Comparison of ENCODE assay signal across 8 cellular contexts in the genomic region with DNA sequence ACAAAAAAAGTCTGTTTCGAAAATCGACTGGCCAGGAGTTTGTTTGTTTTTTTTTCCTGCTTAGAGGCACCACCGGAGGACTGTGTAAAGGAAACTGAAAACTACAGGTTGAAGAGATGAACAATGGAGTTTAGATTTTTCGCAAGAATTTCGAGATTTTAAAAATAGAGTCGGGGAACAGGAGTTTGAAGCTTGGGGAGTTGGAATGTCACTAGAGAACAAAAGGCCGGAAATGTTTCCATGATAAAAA. TPM values are rescaled to one million over a fixed set of nuclear protein-coding genes. Genes with fewer than 3 reads are reported as not detected.
DNase-seq lines count a peak whose midpoint lies in the region; ATAC-seq, FAIRE-seq and TF ChIP-seq lines count a peak whose summit lies in the region.

No MANE protein-coding gene starts in this region.

- no peak overlapping the region for H2BK20ac ChIP-seq in H1 (ENCODE audit: low read length)

- CTCF ChIA-PET in H1 (lab: Charles Lee; ENCODE audit: partially characterized antibody) = interaction anchor here (0.6 to 1.6 kb wide), 10 partner anchors 10 to 614 kb away, joined by 3 to 9 read pairs (median 4); no protein-coding TSS in a partner anchor

- no peak overlapping the region for H3K18ac ChIP-seq in H1 (ENCODE audit: extremely low read depth, low read length)

- FAIRE-seq in H1 (lab: Jason Lieb, UNC) = no peak

- no peak for TF ChIP-seq EP300 in H1 (IDR thresholded peaks at IDR 0.05; ENCODE audit: borderline replicate concordance in 1 of 2, low read depth in 2 of 2, low read length in 2 of 2)

- H3K9me3 ChIP-seq in OCI-LY3 (ENCODE audit: insufficient read depth, low read length) (no peaks in the 10 kb centered on the region), H1 (ENCODE audit: insufficient read depth in 2 of 2, low read depth in 1 of 2, low read length in 1 of 2) (no peaks in the 10 kb centered on the region), osteoblast (ENCODE audit: low read depth, low read length) (no peaks in the 10 kb centered on the region)

- H4K20me1 ChIP-seq in OCI-LY3 (ENCODE audit: insufficient read depth, low read length) (peaks cover 50% of the 10 kb centered on the region), H1 (replicated peaks in 1 of 2; ENCODE audit: control insufficient read depth in 1 of 2, insufficient read depth in 2 of 2, low read length in 2 of 2) (peaks cover 2 to 20% of the 10 kb centered on the region in 2 experiments), osteoblast (ENCODE audit: insufficient read depth, low read length) (peaks cover 18% of the 10 kb centered on the region)

- peaks cover 71% of the 10 kb centered on the region for H3K79me2 ChIP-seq in OCI-LY3 (ENCODE audit: low read length)
- H3K79me2 ChIP-seq in H1 (ENCODE audit: control insufficient read depth in 1 of 2, insufficient read depth in 2 of 2, low read length in 2 of 2) = peaks cover 11 to 64% of the 10 kb centered on the region in 2 experiments; a peak in 3 of 4 replicates
- H3K79me2 ChIP-seq in osteoblast (ENCODE audit: insufficient read depth, low read length) = peaks cover 63% of the 10 kb centered on the region

- H2BK12ac ChIP-seq in H1 (ENCODE audit: low read depth, low read length) = no peak overlapping the region; the same call in 1 of the 2 replicates

- intact Hi-C loops in posterior cingulate gyrus (cut with DNase I) = loop anchor here (2.0 to 10.0 kb wide), 4 partner anchors 688 to 1828 kb away; partner anchors contain the start of genes PACRG and PRKN

- H3K23me2 ChIP-seq in H1 (ENCODE audit: low read depth, low read length) = peaks cover 8% of the 10 kb centered on the region; the same call in 1 of the 2 replicates

- TF ChIP-seq RAD21 in H1 (IDR thresholded peaks at IDR 0.05 in 1 of 2, conservative IDR thresholded peaks at IDR 0.05 in 1 of 2; ENCODE audit: low read depth in 2 of 2, low read length in 2 of 2) = no peak

- TF ChIP-seq POLR2A in H1 (IDR thresholded peaks at IDR 0.05; ENCODE audit: control extremely low read depth in 1 of 2, low read depth in 2 of 2, low read length in 2 of 2) = no peak

- WGBS in H1 (ENCODE audit: extremely low coverage in 1 of 2, insufficient coverage in 1 of 2, insufficient read length in 1 of 2, insufficient replicate concordance in 2 of 2, low coverage in 1 of 2, low lambda C conversion rate in 2 of 2, missing lambda C conversion rate in 1 of 2), 2 experiments = 2% methylated on average over 7 of the region's 7 CpGs; no CpG with 5 or more reads in 1 of the 2 experiments

- H3K4me3 ChIP-seq in OCI-LY3 (ENCODE audit: low read length) (peak overlapping the region; percentile 93), H1 (ENCODE audit: extremely low read depth in 1 of 4, insufficient read depth in 2 of 4, low read depth in 3 of 4, low read length in 4 of 4) (peak overlapping the region; percentile 76 to 99 (median 80)), osteoblast (ENCODE audit: insufficient read depth, low read length) (peak overlapping the region; percentile 98)

- no peak overlapping the region for H3K56ac ChIP-seq in H1 (replicated peaks; ENCODE audit: insufficient read length, low read depth, low read length)

- H3K36me3 ChIP-seq in OCI-LY3 (replicated peaks; ENCODE audit: low read depth, low read length) (no peaks in the 10 kb centered on the region), H1 (ENCODE audit: control insufficient read depth in 2 of 4, insufficient read depth in 4 of 4, low read length in 3 of 4) (no peaks in the 10 kb centered on the region), osteoblast (ENCODE audit: insufficient read depth, low read length) (no peaks in the 10 kb centered on the region)

- no peak overlapping the region for H3K14ac ChIP-seq in H1 (ENCODE audit: insufficient read length)

- peak overlapping the region; percentile 81 for H3K4me2 ChIP-seq in OCI-LY3 (ENCODE audit: low read length)
- peak overlapping the region; percentile 63 to 80 for H3K4me2 ChIP-seq in H1 (ENCODE audit: insufficient read depth in 1 of 2, low read depth in 2 of 2, low read length in 2 of 2)
- H3K4me2 ChIP-seq in osteoblast (ENCODE audit: insufficient read depth, low read length) = peak overlapping the region; percentile 94

- no peak for TF ChIP-seq CTCF in OCI-LY3 (IDR thresholded peaks at IDR 0.05; ENCODE audit: low read depth, low read length)
- no peak for TF ChIP-seq CTCF in H1 (IDR thresholded peaks at IDR 0.05; ENCODE audit: control extremely low read depth in 1 of 3, insufficient read depth in 1 of 3, low read depth in 1 of 3, low read length in 3 of 3)
- TF ChIP-seq CTCF in osteoblast (IDR thresholded peaks at IDR 0.05; ENCODE audit: extremely low read depth, low read depth, low read length) = no peak

- H4K8ac ChIP-seq in H1 (ENCODE audit: extremely low read depth, insufficient read depth, low read length) = no peak overlapping the region

- H3K27ac ChIP-seq in OCI-LY3 (ENCODE audit: low read length) = peak overlapping the region; percentile 86
- H3K27ac ChIP-seq in H1 (ENCODE audit: low read depth, low read length) = no peak overlapping the region
- H3K27ac ChIP-seq in osteoblast (ENCODE audit: low read depth, low read length) = peak overlapping the region; percentile 91

- POLR2A ChIA-PET in H1 (lab: Charles Lee; ENCODE audit: partially characterized antibody) = interaction anchor here (0.6 to 2.1 kb wide), 4 partner anchors 11 to 325 kb away, joined by 3 to 7 read pairs (median 3); no protein-coding TSS in a partner anchor

- H2BK15ac ChIP-seq in H1 (ENCODE audit: low read length) = no peak overlapping the region

- H3K79me1 ChIP-seq in H1 (ENCODE audit: low read depth, low read length) = no peaks in the 10 kb centered on the region

- DNase-seq in Caki2 (ENCODE audit: low read depth) (peak; percentile 22), H1 (ENCODE audit: low read depth in 1 of 2, low spot score in 2 of 2) (no peak), osteoblast (ENCODE audit: insufficient read length, low spot score, missing footprints) (no peak), posterior cingulate gyrus (no peak), NCI-H226 (no peak)

- in situ Hi-C loops in Caki2 (cut with HindIII; ENCODE audit: low pct_unique_long_range_greater_than_20kb, low sequenced_read_pairs) = no loop called here

- no peak overlapping the region for H4K91ac ChIP-seq in H1 (replicated peaks; ENCODE audit: insufficient read length, low read length)

- H2AK5ac ChIP-seq in H1 (ENCODE audit: low read depth, low read length) = no peak overlapping the region

- no peak overlapping the region for H2BK120ac ChIP-seq in H1 (replicated peaks; ENCODE audit: low read depth, low read length)

- H3K27me3 ChIP-seq in OCI-LY3 (ENCODE audit: low read depth, low read length) (no peaks in the 10 kb centered on the region), H1 (replicated peaks in 1 of 4; ENCODE audit: control insufficient read depth in 3 of 4, extremely low read depth in 1 of 4, insufficient read depth in 3 of 4, low read length in 3 of 4) (no peaks in the 10 kb centered on the region; a peak in 1 of 7 replicates), osteoblast (ENCODE audit: insufficient read depth, low read length) (no peaks in the 10 kb centered on the region)

- H3K9ac ChIP-seq in OCI-LY3 (ENCODE audit: low read length) (peak overlapping the region; percentile 92), H1 (replicated peaks in 1 of 4; ENCODE audit: extremely low read depth in 1 of 4, low read depth in 3 of 4, low read length in 3 of 4) (peak overlapping the region in 1 of 4 experiments; percentile 79; a peak in 2 of 7 replicates)

- no peak overlapping the region for H2BK5ac ChIP-seq in H1 (ENCODE audit: low read depth, low read length)

- H3K23ac ChIP-seq in H1 (ENCODE audit: insufficient read length) = no peak overlapping the region

- ATAC-seq in GM18873 (IDR thresholded peaks at IDR 0.05; ENCODE audit: low FRiP score, unreplicated experiment) = no peak
- ATAC-seq in GM18907 (IDR thresholded peaks at IDR 0.05; ENCODE audit: unreplicated experiment) = no peak

- H3K4me1 ChIP-seq in OCI-LY3 (ENCODE audit: low read length) = peaks cover 44% of the 10 kb centered on the region
- H3K4me1 ChIP-seq in H1 (replicated peaks in 1 of 4; ENCODE audit: control insufficient read depth in 3 of 4, insufficient read depth in 4 of 4, low read length in 3 of 4) = peaks cover 0 to 17% (median 6%) of the 10 kb centered on the region in 4 experiments; a peak in 5 of 7 replicates
- H3K4me1 ChIP-seq in osteoblast (ENCODE audit: insufficient read depth, low read length) = peaks cover 34% of the 10 kb centered on the region

- H3K4ac ChIP-seq in H1 (replicated peaks; ENCODE audit: insufficient read length, low read depth, low read length) = no peak overlapping the region

- no peak overlapping the region for H4K5ac ChIP-seq in H1 (ENCODE audit: insufficient read length, low read depth, low read length)

- H2AFZ ChIP-seq in OCI-LY3 (ENCODE audit: low read depth, low read length) (no peak overlapping the region), H1 (ENCODE audit: low read length) (no peak overlapping the region), osteoblast (ENCODE audit: low read length) (peak overlapping the region; percentile 81)

TF ChIP-seq in H1, 55 proteins besides CTCF, POLR2A, EP300 and RAD21 (continues in another document):
- TF ChIP-seq SIRT6 (IDR thresholded peaks at IDR 0.05; ENCODE audit: low read length) (no peak), TEAD4 (IDR thresholded peaks at IDR 0.05; ENCODE audit: low read depth, low read length) (no peak), CEBPB (IDR thresholded peaks at IDR 0.05; ENCODE audit: low read depth, low read length) (no peak), SP2 (IDR thresholded peaks at IDR 0.05; ENCODE audit: low read length) (no peak), RNF2 (IDR thresholded peaks at IDR 0.05; ENCODE audit: borderline replicate concordance, low read depth, low read length, missing control alignments, poor library complexity, severe bottlenecking) (no peak), NANOG (IDR thresholded peaks at IDR 0.05; ENCODE audit: insufficient read depth, low read depth, low read length, poor library complexity, severe bottlenecking) (no peak), MAFK (IDR thresholded peaks at IDR 0.05; ENCODE audit: low read depth, low read length) (no peak)
- TF ChIP-seq, protein P1, sequence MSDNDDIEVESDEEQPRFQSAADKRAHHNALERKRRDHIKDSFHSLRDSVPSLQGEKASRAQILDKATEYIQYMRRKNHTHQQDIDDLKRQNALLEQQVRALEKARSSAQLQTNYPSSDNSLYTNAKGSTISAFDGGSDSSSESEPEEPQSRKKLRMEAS (IDR thresholded peaks at IDR 0.05) = no peak

RNA-seq across cellular contexts. Expression of gene QKI, which starts 1.8 kb away (rescaled TPM):
- total RNA-seq in Caki2 (2014; rRNA removed; shearing (Covaris generic); ENCODE audit: low replicate concordance) = 65.6 and 76.1 TPM in 2 replicates
- total RNA-seq in H1 (2021; fragmentation: NEBNext Ultra II Directional; extraction: Animal tissue kit (Norgen Biotek cat#: 25700)) = 183 and 187 TPM in 2 replicates
- 181 and 192 TPM in 2 replicates for polyA plus RNA-seq in H1 (2011; rRNA removed)
- 139 TPM for polyA plus RNA-seq in H1 (2011; cell fraction: cytosol; rRNA removed)
- 515 TPM for polyA plus RNA-seq in H1 (2011; cell fraction: nucleus; rRNA removed)
- polyA plus RNA-seq in H1 (2012, experiment 1 of 2) = 88.8 to 150 TPM (median 131 TPM) in 4 replicates
- polyA plus RNA-seq in H1 (2012, experiment 2 of 2) = 21.1 TPM
- polyA plus RNA-seq in H1 (2013, experiment 1 of 2) = 128 TPM
- 113 TPM for polyA plus RNA-seq in H1 (2013, experiment 2 of 2)
- 550 and 562 TPM in 2 replicates for polyA minus RNA-seq in H1 (2011; rRNA and poly(A)+ RNA removed)
- polyA minus RNA-seq in H1 (2011; cell fraction: cytosol; rRNA and poly(A)+ RNA removed) = 165 TPM
- polyA minus RNA-seq in H1 (2011; cell fraction: nucleus; rRNA and poly(A)+ RNA removed) = 460 TPM
- 205 and 212 TPM in 2 replicates for total RNA-seq in osteoblast
